25 cellular contexts compared by ENCODE assay signal in the genomic region with DNA sequence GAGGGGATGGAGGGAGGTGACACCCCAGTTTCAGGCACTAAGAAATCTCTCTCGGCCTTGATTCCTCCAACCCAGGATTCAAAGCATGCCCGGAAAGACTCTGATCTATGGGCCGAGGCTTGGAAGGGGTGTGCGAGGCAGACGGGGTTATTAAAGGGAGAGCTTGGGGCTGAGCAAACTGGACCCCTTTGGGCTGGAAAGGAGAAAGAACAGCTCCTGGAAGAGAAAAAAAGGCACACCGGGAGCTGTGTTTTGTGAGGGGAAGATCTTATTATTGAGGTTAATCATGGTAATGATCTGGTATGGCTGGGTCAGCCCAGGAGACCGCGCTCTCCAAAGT. TPM values are rescaled to one million over a fixed set of nuclear protein-coding genes. Genes with fewer than 3 reads are reported as not detected.
"Had no signal": no experiment of that assay in that cellular context is flagged by ENCODE, and none has a peak within 500 bp of the region (broad histone marks: within the 10 kb centered on the region; RNA-seq: fewer than 3 reads in every experiment).

No MANE protein-coding gene starts in this region.

- H3K9me3 Mint-ChIP-seq: activated naive CD4-positive, alpha-beta T cell treated with anti-CD3 and anti-CD28 coated beads, Interleukin-2, amount 10 ng/mL, durations not matched to agents 7 days and 5 days; memory B cell had no signal

- H3K4me3 ChIP-seq: ascending aorta, mucosa of descending colon, vagina had no signal

- H3K27ac ChIP-seq: ascending aorta, esophagus muscularis mucosa, heart right ventricle, transverse colon, vagina, VCaP had no signal

- H3K27ac Mint-ChIP-seq: activated naive CD4-positive, alpha-beta T cell treated with anti-CD3 and anti-CD28 coated beads, Interleukin-2, amount 10 ng/mL, durations not matched to agents 7 days and 5 days; immature natural killer cell; memory B cell; naive thymus-derived CD4-positive, alpha-beta T cell had no signal

- FAIRE-seq: bronchial epithelial cell had no signal

- H3K27me3 ChIP-seq: ascending aorta had no signal

- ATAC-seq: heart right ventricle; left ventricle myocardium superior; mucosa of descending colon; naive thymus-derived CD4-positive, alpha-beta T cell; stimulated activated naive CD8-positive, alpha-beta T cell treated with anti-CD3 and anti-CD28 coated beads, Interleukin-15, Interleukin-2, amounts not matched to agents 100 U/mL and 50 U/mL, for 24 hours had no signal

- H3K4me3 Mint-ChIP-seq: activated naive CD4-positive, alpha-beta T cell treated with anti-CD3 and anti-CD28 coated beads, Interleukin-2, amount 10 ng/mL, durations not matched to agents 7 days and 5 days; memory B cell had no signal

- H3K36me3 ChIP-seq: ascending aorta, esophagus muscularis mucosa, heart right ventricle, transverse colon, vagina had no signal

- H3K9me3 ChIP-seq: ascending aorta, esophagus muscularis mucosa, heart right ventricle, mucosa of descending colon, transverse colon, vagina had no signal

- DNase-seq: activated CD4-positive, alpha-beta T cell treated with anti-CD3 and anti-CD28 coated beads for 1 hour; activated CD4-positive, alpha-beta T cell treated with anti-CD3 and anti-CD28 coated beads, Interleukin-2, amount 50 U/mL, for 48 hours; activated effector memory CD4-positive, alpha-beta T cell treated with Interleukin-2 at 50 U/mL for 16 hours; activated naive CD4-positive, alpha-beta T cell treated with anti-CD3 and anti-CD28 coated beads, Interleukin-2, amount 10 ng/mL, durations not matched to agents 7 days and 5 days; activated T-cell treated with anti-CD3 and anti-CD28 coated beads, Interleukin-2, amount 50 U/mL, for 1 hour; effector CD4-positive, alpha-beta T cell; heart right ventricle; immature natural killer cell; kidney glomerular epithelial cell; left ventricle myocardium superior; mucosa of descending colon; naive thymus-derived CD4-positive, alpha-beta T cell; stimulated activated CD4-positive, alpha-beta T cell treated with anti-CD3 and anti-CD28 coated beads, Interleukin-1b, Interleukin-23, amount 100 ng/mL, for 48 hours; stimulated activated CD8-positive, alpha-beta memory T cell treated with anti-CD3 and anti-CD28 coated beads, Interleukin-4, amount 100 ng/mL, for 48 hours; stimulated activated naive CD8-positive, alpha-beta T cell treated with anti-CD3 and anti-CD28 coated beads, Interleukin-15, Interleukin-2, amounts not matched to agents 100 U/mL and 50 U/mL, for 24 hours; substantia nigra; T-helper 2 cell; transverse colon had no signal

RNA-seq across cellular contexts. Expression of gene HOXC4, which starts 5.7 kb away (rescaled TPM):
- total RNA-seq: bronchial epithelial cell, cerebellum, left ventricle myocardium superior had no signal
- polyA plus RNA-seq: naive thymus-derived CD4-positive, alpha-beta T cell had no signal

RNA-seq across cellular contexts. Expression of gene HOXC5, which starts 15.1 kb away (rescaled TPM):
- total RNA-seq: ascending aorta; bronchial epithelial cell; cerebellum; heart right ventricle; left ventricle myocardium superior; mucosa of descending colon; naive thymus-derived CD4-positive, alpha-beta T cell; vagina had no signal
- polyA plus RNA-seq: immature natural killer cell; naive thymus-derived CD4-positive, alpha-beta T cell had no signal

RNA-seq across cellular contexts. Expression of gene HOXC6, which starts 19.7 kb away (rescaled TPM):
- total RNA-seq: bronchial epithelial cell; cerebellum; naive thymus-derived CD4-positive, alpha-beta T cell; vagina had no signal
- polyA plus RNA-seq: immature natural killer cell; naive thymus-derived CD4-positive, alpha-beta T cell had no signal

RNA-seq across cellular contexts. Expression of gene HOXC8, which starts 39.1 kb away (rescaled TPM):
- total RNA-seq: bronchial epithelial cell; cerebellum; esophagus muscularis mucosa; heart right ventricle; left ventricle myocardium superior; mucosa of descending colon; naive thymus-derived CD4-positive, alpha-beta T cell; transverse colon; vagina had no signal
- polyA plus RNA-seq: heart right ventricle; immature natural killer cell; naive thymus-derived CD4-positive, alpha-beta T cell had no signal

RNA-seq across cellular contexts. Expression of gene HOXC9, which starts 48.0 kb away (rescaled TPM):
- total RNA-seq: bronchial epithelial cell; cerebellum; esophagus muscularis mucosa; heart right ventricle; left ventricle myocardium superior; mucosa of descending colon; naive thymus-derived CD4-positive, alpha-beta T cell; transverse colon; vagina had no signal
- polyA plus RNA-seq: heart right ventricle; immature natural killer cell; naive thymus-derived CD4-positive, alpha-beta T cell had no signal
